1 cellular context compared by ENCODE assay signal in genomic region chr19:575527-576506, GRCh38.
TF ChIP-seq lines count a peak whose summit lies in the region.

No MANE protein-coding gene starts in this region.

TF ChIP-seq in H1, 55 proteins besides CTCF, POLR2A, EP300 and RAD21:
- TF ChIP-seq CHD2 (IDR thresholded peaks at IDR 0.05; ENCODE audit: low read length): no peak
TF ChIP-seq in H1: peak in this region for 0.
